ENCODE assay signal across 8 cellular contexts in the genomic region with DNA sequence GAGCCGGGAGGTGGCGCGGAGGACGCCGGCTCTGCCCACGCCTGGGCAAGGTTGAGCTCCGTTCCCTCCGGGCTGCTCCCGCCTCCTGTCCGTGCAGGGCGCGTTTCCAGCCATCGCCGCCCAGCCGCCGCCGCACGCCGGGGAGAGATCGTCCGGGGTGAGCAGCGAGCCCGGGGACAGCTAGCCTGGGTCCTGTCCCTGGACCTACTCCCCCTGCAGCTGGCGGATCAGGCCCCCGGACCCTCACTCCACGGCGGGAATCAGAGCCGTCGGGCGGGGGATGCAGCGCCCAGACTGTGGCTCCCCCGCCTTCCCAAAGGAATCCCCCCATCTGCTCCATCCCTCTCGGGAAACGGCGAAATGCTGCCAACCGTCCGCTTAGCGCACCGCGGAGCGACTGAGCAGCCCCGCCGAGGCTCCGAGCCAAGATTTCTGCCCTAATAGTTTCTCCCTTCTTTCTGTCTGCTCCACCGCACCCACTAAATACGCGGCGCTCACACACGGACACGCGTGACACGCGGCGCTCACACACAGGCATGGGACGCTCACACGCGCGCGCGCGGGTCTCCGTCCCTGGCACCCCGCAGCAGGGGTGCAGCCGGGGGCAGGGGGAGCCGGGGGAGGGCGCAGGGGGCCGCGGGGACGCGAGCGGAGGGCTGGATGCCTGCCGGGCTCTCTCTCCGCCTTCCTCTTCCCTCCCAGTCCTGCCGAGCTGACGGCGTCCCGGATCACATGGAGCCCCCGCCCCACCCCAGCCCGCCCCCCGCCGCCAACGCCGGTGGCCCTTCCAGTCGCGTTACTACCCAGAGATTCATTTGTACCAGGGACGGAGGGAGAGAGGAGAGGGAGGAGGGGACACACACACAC. TPM values are rescaled to one million over a fixed set of nuclear protein-coding genes. Genes with fewer than 3 reads are reported as not detected.
DNase-seq lines count a peak whose midpoint lies in the region; ATAC-seq and TF ChIP-seq lines count a peak whose summit lies in the region.

A gene (plus strand): TSS at position 814 of the 867 bp plus-strand sequence. CDS start 19,918 bp downstream, outside the sequence.

- H3K27me3 ChIP-seq in heart left ventricle: peaks cover 0 to 35% (median 4%) of the 10 kb centered on the region in 9 donors
- H3K27me3 ChIP-seq in psoas muscle (ENCODE audit: insufficient read depth in 3 of 3, low read length in 2 of 3): peaks cover 0 to 49% (median 9%) of the 10 kb centered on the region in 3 donors

- TF ChIP-seq CTCF in heart left ventricle (IDR thresholded peaks at IDR 0.05) (peak in 1 of 12 donors; percentile 5), psoas muscle (IDR thresholded peaks at IDR 0.05) (no peak)

- peaks cover 4% of the 10 kb centered on the region for H3K4me1 Mint-ChIP-seq in activated naive CD4-positive, alpha-beta T cell treated with anti-CD3 and anti-CD28 coated beads, Interleukin-2, amount 50 U/mL, for 24 hours

- H3K4me3 ChIP-seq in heart left ventricle (peak within 1 kb of the TSS; percentile 33 to 64 (median 55)), psoas muscle (peak within 1 kb of the TSS; percentile 59)

- H3K9me3 ChIP-seq in heart left ventricle (no peaks in the 10 kb centered on the region), psoas muscle (no peaks in the 10 kb centered on the region)

- H3K36me3 Mint-ChIP-seq in activated naive CD4-positive, alpha-beta T cell treated with anti-CD3 and anti-CD28 coated beads, Interleukin-2, amount 50 U/mL, for 24 hours: no peaks in the 10 kb centered on the region

- H3K36me3 ChIP-seq in heart left ventricle (no peaks in the 10 kb centered on the region), psoas muscle (ENCODE audit: insufficient read depth in 1 of 2, low read depth in 1 of 2) (no peaks in the 10 kb centered on the region)

- no peak for DNase-seq in activated naive CD4-positive, alpha-beta T cell treated with Interleukin-2 at 50 U/mL for 16 hours
- peak; percentile 35 to 48 for DNase-seq in activated T-cell treated with anti-CD3 and anti-CD28 coated beads, Interleukin-2, amount 50 U/mL, for 48 hours
- DNase-seq in heart left ventricle (peak; percentile 45 to 76 (median 53)), psoas muscle (peak; percentile 49 to 60), amniotic stem cell (lab: John Stamatoyannopoulos, UW) (no peak)
- DNase-seq in stimulated activated CD4-positive, alpha-beta T cell treated with anti-CD3 and anti-CD28 coated beads, Interleukin-4, amount 100 ng/mL, for 24 hours: no peak

- H3K27me3 Mint-ChIP-seq in activated naive CD4-positive, alpha-beta T cell treated with anti-CD3 and anti-CD28 coated beads, Interleukin-2, amount 50 U/mL, for 24 hours: peaks cover 40% of the 10 kb centered on the region

- peak within 1 kb of the TSS; percentile 83 for H3K4me3 Mint-ChIP-seq in activated naive CD4-positive, alpha-beta T cell treated with anti-CD3 and anti-CD28 coated beads, Interleukin-2, amount 50 U/mL, for 24 hours

- WGBS in heart left ventricle, 4 donors: 0 to 1% (median 1%) methylated on average over 20 to 86 of the region's 86 CpGs
- WGBS in psoas muscle, 3 donors: 1% methylated on average over 66 to 86 of the region's 86 CpGs

- ATAC-seq in heart left ventricle (peak in 3 of 4 donors; percentile 36 to 56 (median 46)), psoas muscle (peak; percentile 24 to 60 (median 40)), HG03280 (IDR thresholded peaks at IDR 0.05; ENCODE audit: unreplicated experiment) (no peak)

- H3K4me1 ChIP-seq in heart left ventricle (peaks cover 0 to 56% (median 29%) of the 10 kb centered on the region in 12 donors), psoas muscle (peaks cover 6% of the 10 kb centered on the region)

- no peaks in the 10 kb centered on the region for H3K9me3 Mint-ChIP-seq in activated naive CD4-positive, alpha-beta T cell treated with anti-CD3 and anti-CD28 coated beads, Interleukin-2, amount 50 U/mL, for 24 hours

- no peak within 1 kb of the TSS for H3K27ac Mint-ChIP-seq in activated naive CD4-positive, alpha-beta T cell treated with anti-CD3 and anti-CD28 coated beads, Interleukin-2, amount 50 U/mL, for 24 hours

- TF ChIP-seq POLR2A in heart left ventricle (IDR thresholded peaks at IDR 0.05): no peak

- H3K27ac ChIP-seq in heart left ventricle (peak within 1 kb of the TSS in 11 of 12 donors; percentile 33 to 86 (median 74)), psoas muscle (no peak within 1 kb of the TSS)

- intact Hi-C loops in heart left ventricle (cut with DNase I): loop anchor here in 2 of 10 donors (2.0 kb wide), 2 partner anchors 16 to 58 kb away; no protein-coding TSS in a partner anchor
- intact Hi-C loops in psoas muscle (cut with DNase I): no loop called here

RNA-seq across cellular contexts. Expression of the gene that starts here (rescaled TPM):
- total RNA-seq in heart left ventricle (10 to 100 TPM in 2 of 9 donors, 1 to 10 TPM in 7; 3.3 to 29.4 (median 7.2) TPM), psoas muscle (under 1 TPM; 0.24 to 0.46 (median 0.43) TPM)
- polyA plus RNA-seq in heart left ventricle (1 to 10 TPM; 1.4 to 3.0 TPM), psoas muscle (under 1 TPM; 0.01 to 0.06 (median 0.01) TPM)

Comparison
In these comparisons a context has a peak if more than half of its experiments do, and no peak if none do; other contexts are left out.
1. Peak in DNase-seq, ATAC-seq and H3K4me3 ChIP-seq in psoas muscle; RNA of the gene not detected or under 1 TPM.
2. DNase-seq: peak in activated T-cell treated with anti-CD3 and anti-CD28 coated beads, Interleukin-2, amount 50 U/mL, for 48 hours (2 of 2) and heart left ventricle (5 of 5); none in activated naive CD4-positive, alpha-beta T cell treated with Interleukin-2 at 50 U/mL for 16 hours (single experiment), stimulated activated CD4-positive, alpha-beta T cell treated with anti-CD3 and anti-CD28 coated beads, Interleukin-4, amount 100 ng/mL, for 24 hours (single experiment) and amniotic stem cell (single experiment).